In the genomic region with DNA sequence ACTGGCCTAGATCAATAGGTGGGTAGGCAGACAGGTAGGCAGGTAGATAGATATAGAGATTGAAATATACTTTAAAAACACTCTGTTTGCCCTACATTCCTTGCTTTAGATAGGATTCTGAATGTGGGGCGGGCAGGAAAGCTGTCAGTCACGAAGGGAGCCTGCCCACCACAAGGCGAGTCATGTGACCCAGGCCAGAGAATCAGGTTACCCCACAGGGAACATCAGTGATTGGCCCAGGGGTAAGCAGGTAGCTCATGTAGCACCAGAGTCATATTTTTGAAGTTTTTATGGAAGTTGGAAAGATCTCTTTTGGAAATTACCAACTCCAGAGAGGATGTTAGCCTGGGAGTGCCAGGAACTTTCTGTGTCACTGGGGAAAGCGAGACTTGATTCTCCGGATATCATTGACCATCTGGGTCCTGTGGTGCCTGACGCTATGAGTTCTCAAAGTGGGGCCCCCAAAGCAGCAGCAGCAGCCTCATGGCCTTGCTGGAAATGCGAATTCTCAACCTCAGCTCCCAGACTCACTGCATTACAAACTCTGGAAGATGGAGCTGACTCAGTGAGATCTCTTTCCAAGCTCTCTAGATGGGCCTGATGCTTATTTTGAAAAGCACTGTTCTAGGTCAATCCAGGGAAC, we compare ENCODE assay signal across 1 cellular context.
TF ChIP-seq lines count a peak whose summit lies in the region.

No MANE protein-coding gene starts in this region.

TF ChIP-seq in SK-N-SH treated with all-trans-retinoic acid at 6 μM for 48 hours, 23 proteins besides CTCF, POLR2A, EP300 and RAD21 (continued from another document):
- TF ChIP-seq, protein P1, sequence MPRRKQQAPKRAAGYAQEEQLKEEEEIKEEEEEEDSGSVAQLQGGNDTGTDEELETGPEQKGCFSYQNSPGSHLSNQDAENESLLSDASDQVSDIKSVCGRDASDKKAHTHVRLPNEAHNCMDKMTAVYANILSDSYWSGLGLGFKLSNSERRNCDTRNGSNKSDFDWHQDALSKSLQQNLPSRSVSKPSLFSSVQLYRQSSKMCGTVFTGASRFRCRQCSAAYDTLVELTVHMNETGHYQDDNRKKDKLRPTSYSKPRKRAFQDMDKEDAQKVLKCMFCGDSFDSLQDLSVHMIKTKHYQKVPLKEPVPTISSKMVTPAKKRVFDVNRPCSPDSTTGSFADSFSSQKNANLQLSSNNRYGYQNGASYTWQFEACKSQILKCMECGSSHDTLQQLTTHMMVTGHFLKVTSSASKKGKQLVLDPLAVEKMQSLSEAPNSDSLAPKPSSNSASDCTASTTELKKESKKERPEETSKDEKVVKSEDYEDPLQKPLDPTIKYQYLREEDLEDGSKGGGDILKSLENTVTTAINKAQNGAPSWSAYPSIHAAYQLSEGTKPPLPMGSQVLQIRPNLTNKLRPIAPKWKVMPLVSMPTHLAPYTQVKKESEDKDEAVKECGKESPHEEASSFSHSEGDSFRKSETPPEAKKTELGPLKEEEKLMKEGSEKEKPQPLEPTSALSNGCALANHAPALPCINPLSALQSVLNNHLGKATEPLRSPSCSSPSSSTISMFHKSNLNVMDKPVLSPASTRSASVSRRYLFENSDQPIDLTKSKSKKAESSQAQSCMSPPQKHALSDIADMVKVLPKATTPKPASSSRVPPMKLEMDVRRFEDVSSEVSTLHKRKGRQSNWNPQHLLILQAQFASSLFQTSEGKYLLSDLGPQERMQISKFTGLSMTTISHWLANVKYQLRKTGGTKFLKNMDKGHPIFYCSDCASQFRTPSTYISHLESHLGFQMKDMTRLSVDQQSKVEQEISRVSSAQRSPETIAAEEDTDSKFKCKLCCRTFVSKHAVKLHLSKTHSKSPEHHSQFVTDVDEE (CRISPR knock-in tag; IDR thresholded peaks at IDR 0.05) = no peak
- TF ChIP-seq, protein P2, sequence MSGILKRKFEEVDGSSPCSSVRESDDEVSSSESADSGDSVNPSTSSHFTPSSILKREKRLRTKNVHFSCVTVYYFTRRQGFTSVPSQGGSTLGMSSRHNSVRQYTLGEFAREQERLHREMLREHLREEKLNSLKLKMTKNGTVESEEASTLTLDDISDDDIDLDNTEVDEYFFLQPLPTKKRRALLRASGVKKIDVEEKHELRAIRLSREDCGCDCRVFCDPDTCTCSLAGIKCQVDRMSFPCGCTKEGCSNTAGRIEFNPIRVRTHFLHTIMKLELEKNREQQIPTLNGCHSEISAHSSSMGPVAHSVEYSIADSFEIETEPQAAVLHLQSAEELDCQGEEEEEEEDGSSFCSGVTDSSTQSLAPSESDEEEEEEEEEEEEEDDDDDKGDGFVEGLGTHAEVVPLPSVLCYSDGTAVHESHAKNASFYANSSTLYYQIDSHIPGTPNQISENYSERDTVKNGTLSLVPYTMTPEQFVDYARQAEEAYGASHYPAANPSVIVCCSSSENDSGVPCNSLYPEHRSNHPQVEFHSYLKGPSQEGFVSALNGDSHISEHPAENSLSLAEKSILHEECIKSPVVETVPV (CRISPR knock-in tag; IDR thresholded peaks at IDR 0.05) = no peak
- TF ChIP-seq ZFP30 (CRISPR knock-in tag; IDR thresholded peaks at IDR 0.05) = no peak
- no peak for TF ChIP-seq TOX (CRISPR knock-in tag; IDR thresholded peaks at IDR 0.05; ENCODE audit: borderline replicate concordance)
- TF ChIP-seq, protein P3, sequence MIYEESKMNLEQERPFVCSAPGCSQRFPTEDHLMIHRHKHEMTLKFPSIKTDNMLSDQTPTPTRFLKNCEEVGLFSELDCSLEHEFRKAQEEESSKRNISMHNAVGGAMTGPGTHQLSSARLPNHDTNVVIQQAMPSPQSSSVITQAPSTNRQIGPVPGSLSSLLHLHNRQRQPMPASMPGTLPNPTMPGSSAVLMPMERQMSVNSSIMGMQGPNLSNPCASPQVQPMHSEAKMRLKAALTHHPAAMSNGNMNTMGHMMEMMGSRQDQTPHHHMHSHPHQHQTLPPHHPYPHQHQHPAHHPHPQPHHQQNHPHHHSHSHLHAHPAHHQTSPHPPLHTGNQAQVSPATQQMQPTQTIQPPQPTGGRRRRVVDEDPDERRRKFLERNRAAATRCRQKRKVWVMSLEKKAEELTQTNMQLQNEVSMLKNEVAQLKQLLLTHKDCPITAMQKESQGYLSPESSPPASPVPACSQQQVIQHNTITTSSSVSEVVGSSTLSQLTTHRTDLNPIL (CRISPR knock-in tag; IDR thresholded peaks at IDR 0.05; ENCODE audit: low read depth) = no peak
- TF ChIP-seq ZNF8 (CRISPR knock-in tag; IDR thresholded peaks at IDR 0.05) = no peak
- no peak for TF ChIP-seq ZC3H10 (CRISPR knock-in tag; IDR thresholded peaks at IDR 0.05)
- TF ChIP-seq ZNF70 (CRISPR knock-in tag; IDR thresholded peaks at IDR 0.05) = no peak
- no peak for TF ChIP-seq ZFP3 (CRISPR knock-in tag; IDR thresholded peaks at IDR 0.05)
- TF ChIP-seq TCF4 (CRISPR knock-in tag; IDR thresholded peaks at IDR 0.05; ENCODE audit: borderline replicate concordance) = no peak
- no peak for TF ChIP-seq PPARA (CRISPR knock-in tag; IDR thresholded peaks at IDR 0.05; ENCODE audit: borderline replicate concordance)
- TF ChIP-seq, protein P4, sequence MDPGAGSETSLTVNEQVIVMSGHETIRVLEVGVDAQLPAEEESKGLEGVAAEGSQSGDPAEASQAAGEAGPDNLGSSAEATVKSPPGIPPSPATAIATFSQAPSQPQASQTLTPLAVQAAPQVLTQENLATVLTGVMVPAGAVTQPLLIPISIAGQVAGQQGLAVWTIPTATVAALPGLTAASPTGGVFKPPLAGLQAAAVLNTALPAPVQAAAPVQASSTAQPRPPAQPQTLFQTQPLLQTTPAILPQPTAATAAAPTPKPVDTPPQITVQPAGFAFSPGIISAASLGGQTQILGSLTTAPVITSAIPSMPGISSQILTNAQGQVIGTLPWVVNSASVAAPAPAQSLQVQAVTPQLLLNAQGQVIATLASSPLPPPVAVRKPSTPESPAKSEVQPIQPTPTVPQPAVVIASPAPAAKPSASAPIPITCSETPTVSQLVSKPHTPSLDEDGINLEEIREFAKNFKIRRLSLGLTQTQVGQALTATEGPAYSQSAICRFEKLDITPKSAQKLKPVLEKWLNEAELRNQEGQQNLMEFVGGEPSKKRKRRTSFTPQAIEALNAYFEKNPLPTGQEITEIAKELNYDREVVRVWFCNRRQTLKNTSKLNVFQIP (CRISPR knock-in tag; IDR thresholded peaks at IDR 0.05; ENCODE audit: borderline replicate concordance, low read depth) = no peak
- TF ChIP-seq OSR1 (CRISPR knock-in tag; IDR thresholded peaks at IDR 0.05) = no peak
- no peak for TF ChIP-seq BACH2 (CRISPR knock-in tag; IDR thresholded peaks at IDR 0.05; ENCODE audit: borderline replicate concordance)
- no peak for TF ChIP-seq SNAI2 (CRISPR knock-in tag; IDR thresholded peaks at IDR 0.05)
- no peak for TF ChIP-seq ARNTL (CRISPR knock-in tag; IDR thresholded peaks at IDR 0.05; ENCODE audit: borderline replicate concordance, low read depth)
- no peak for TF ChIP-seq RARB (CRISPR knock-in tag; IDR thresholded peaks at IDR 0.05)
TF ChIP-seq in SK-N-SH treated with all-trans-retinoic acid at 6 μM for 48 hours: peak in this region for 0.
